17 cellular contexts compared by ENCODE assay signal in genomic region chr5:159082491-159082890, GRCh38.
"Had no signal": no experiment of that assay in that cellular context is flagged by ENCODE, and none has a peak within 500 bp of the region (broad histone marks: within the 10 kb centered on the region; RNA-seq: fewer than 3 reads in every experiment).

No MANE protein-coding gene starts in this region.

- H3K36me3 ChIP-seq: neutrophil had no signal

- H3K4me3 Mint-ChIP-seq: dendritic cell treated with granulocyte-macrophage colony-stimulating factor and Interleukin-4, amounts not matched to agents 40 ng/mL and 50 ng/mL, for 4 days; naive thymus-derived CD8-positive, alpha-beta T cell had no signal

- H3K27ac Mint-ChIP-seq: dendritic cell treated with granulocyte-macrophage colony-stimulating factor and Interleukin-4, amounts not matched to agents 40 ng/mL and 50 ng/mL, for 4 days; naive thymus-derived CD8-positive, alpha-beta T cell had no signal

- H3K27me3 ChIP-seq: heart left ventricle, spleen had no signal

- H3K4me3 ChIP-seq: heart left ventricle, mucosa of descending colon, spleen had no signal

- H3K9me3 Mint-ChIP-seq: dendritic cell treated with granulocyte-macrophage colony-stimulating factor and Interleukin-4, amounts not matched to agents 40 ng/mL and 50 ng/mL, for 4 days; naive thymus-derived CD8-positive, alpha-beta T cell had no signal

- ATAC-seq: heart left ventricle; mucosa of descending colon; naive thymus-derived CD8-positive, alpha-beta T cell; sciatic nerve had no signal

- H3K27ac ChIP-seq: heart left ventricle, neutrophil, spleen had no signal

- DNase-seq: erythroblast; foreskin melanocyte; heart left ventricle; hippocampal formation; kidney glomerular epithelial cell; mucosa of descending colon; naive thymus-derived CD8-positive, alpha-beta T cell; posterior cingulate gyrus; spleen; stimulated activated CD4-positive, alpha-beta T cell treated with anti-CD3 and anti-CD28 coated beads, Interleukin-15, amount 100 ng/mL, for 24 hours; stimulated activated CD4-positive, alpha-beta T cell treated with anti-CD3 and anti-CD28 coated beads, Interleukin-1b, Interleukin-23, amount 100 ng/mL, for 48 hours; stimulated activated CD4-positive, alpha-beta T cell treated with anti-CD3 and anti-CD28 coated beads, Interleukin-4, amount 100 ng/mL, for 24 hours; stimulated activated naive CD4-positive, alpha-beta T cell treated with Interleukin-2 at 50 U/mL for 16 hours; trophoblast cell had no signal
